9 cellular contexts compared by ENCODE assay signal in genomic region chr19:1883784-1884183, GRCh38.
DNase-seq lines count a peak whose midpoint lies in the region; ATAC-seq and TF ChIP-seq lines count a peak whose summit lies in the region.
"Had no signal": no experiment of that assay in that cellular context is flagged by ENCODE, and none has a peak within 500 bp of the region (broad histone marks: within the 10 kb centered on the region; RNA-seq: fewer than 3 reads in every experiment).

No MANE protein-coding gene starts in this region.

- H3K4me1 ChIP-seq in NT2/D1 (ENCODE audit: insufficient read depth, insufficient read length): peaks cover 21% of the 10 kb centered on the region

- no peaks in the 10 kb centered on the region for H3K9me3 Mint-ChIP-seq in dendritic cell treated with granulocyte-macrophage colony-stimulating factor and Interleukin-4, amounts not matched to agents 40 ng/mL and 50 ng/mL, for 4 days
- H3K9me3 Mint-ChIP-seq in nephron progenitor cell: no peaks in the 10 kb centered on the region

- no peaks in the 10 kb centered on the region for H3K27me3 Mint-ChIP-seq in dendritic cell treated with granulocyte-macrophage colony-stimulating factor and Interleukin-4, amounts not matched to agents 40 ng/mL and 50 ng/mL, for 4 days
- H3K27me3 Mint-ChIP-seq in nephron progenitor cell (ENCODE audit: low read depth, poor library complexity): peaks cover 12% of the 10 kb centered on the region

- no peaks in the 10 kb centered on the region for H3K9me3 ChIP-seq in NT2/D1 (ENCODE audit: insufficient read depth, low read length)

- H3K4me3 ChIP-seq in NT2/D1 (ENCODE audit: insufficient read length, low read depth): peak overlapping the region; percentile 97

- H3K36me3 Mint-ChIP-seq in dendritic cell treated with granulocyte-macrophage colony-stimulating factor and Interleukin-4, amounts not matched to agents 40 ng/mL and 50 ng/mL, for 4 days (ENCODE audit: low read depth): peaks cover 57% of the 10 kb centered on the region
- no peaks in the 10 kb centered on the region for H3K36me3 Mint-ChIP-seq in nephron progenitor cell (ENCODE audit: low read depth)

- H3K27ac Mint-ChIP-seq in dendritic cell treated with granulocyte-macrophage colony-stimulating factor and Interleukin-4, amounts not matched to agents 40 ng/mL and 50 ng/mL, for 4 days: peak overlapping the region; percentile 84
- H3K27ac Mint-ChIP-seq in nephron progenitor cell: peak overlapping the region; percentile 28

- peaks cover 23% of the 10 kb centered on the region for H3K36me3 ChIP-seq in NT2/D1 (ENCODE audit: insufficient read depth, insufficient read length, low read length)

- no peak for ATAC-seq in HG03460 (IDR thresholded peaks at IDR 0.05; ENCODE audit: unreplicated experiment)

- DNase-seq in AML-193 (lab: John Stamatoyannopoulos, UW) (peak; percentile 13 to 32), NT2/D1 (ENCODE audit: low read depth, low spot score) (no peak), nephron progenitor cell (no peak), DMS153 (lab: John Stamatoyannopoulos, UW) (no peak), T-helper 9 cell (no peak)
- DNase-seq in stimulated activated CD8-positive, alpha-beta memory T cell treated with anti-CD3 and anti-CD28 coated beads, Interleukin-4, amount 100 ng/mL, for 48 hours: no peak
- DNase-seq: NCI-H1694 had no signal

- H3K4me1 Mint-ChIP-seq in dendritic cell treated with granulocyte-macrophage colony-stimulating factor and Interleukin-4, amounts not matched to agents 40 ng/mL and 50 ng/mL, for 4 days (ENCODE audit: low read depth): peaks cover 50% of the 10 kb centered on the region
- peaks cover 37% of the 10 kb centered on the region for H3K4me1 Mint-ChIP-seq in nephron progenitor cell

- intact Hi-C loops in dendritic cell treated with granulocyte-macrophage colony-stimulating factor and Interleukin-4, amounts not matched to agents 40 ng/mL and 50 ng/mL, for 4 days (cut with micrococcal nuclease): loop anchor here (10.0 kb wide), 1 partner anchor 131 kb away; the partner anchor contains the start of gene BTBD2

- peak overlapping the region; percentile 99 for H3K9ac ChIP-seq in NT2/D1 (ENCODE audit: insufficient read length, low read depth)

- TF ChIP-seq CTCF in nephron progenitor cell (IDR thresholded peaks at IDR 0.05): no peak

- peak overlapping the region; percentile 92 for H3K4me3 Mint-ChIP-seq in dendritic cell treated with granulocyte-macrophage colony-stimulating factor and Interleukin-4, amounts not matched to agents 40 ng/mL and 50 ng/mL, for 4 days
- H3K4me3 Mint-ChIP-seq in nephron progenitor cell: peak overlapping the region; percentile 99

- no peaks in the 10 kb centered on the region for H3K27me3 ChIP-seq in NT2/D1 (ENCODE audit: insufficient read depth, insufficient read length)

Comparison
In these comparisons a context has a peak if more than half of its experiments do, and no peak if none do; other contexts are left out.
1. DNase-seq: peak in AML-193 (2 of 2); none in NT2/D1 (single experiment), nephron progenitor cell (single experiment), stimulated activated CD8-positive, alpha-beta memory T cell treated with anti-CD3 and anti-CD28 coated beads, Interleukin-4, amount 100 ng/mL, for 48 hours (single experiment), DMS153 (single experiment) and T-helper 9 cell (single experiment).